14 cellular contexts compared by ENCODE assay signal in genomic region chr17:37344519-37344918, GRCh38. TPM values are rescaled to one million over a fixed set of nuclear protein-coding genes. Genes with fewer than 3 reads are reported as not detected.
DNase-seq lines count a peak whose midpoint lies in the region; ATAC-seq and TF ChIP-seq lines count a peak whose summit lies in the region.
"Had no signal": no experiment of that assay in that cellular context is flagged by ENCODE, and none has a peak within 500 bp of the region (broad histone marks: within the 10 kb centered on the region; RNA-seq: fewer than 3 reads in every experiment).

No MANE protein-coding gene starts in this region.

- peaks cover 0 to 2% of the 10 kb centered on the region in 2 donors for H3K9me3 Mint-ChIP-seq in activated T-cell treated with anti-CD3 and anti-CD28 coated beads, Interleukin-2, amount 50 U/mL, for 72 hours
- no peaks in the 10 kb centered on the region for H3K9me3 Mint-ChIP-seq in activated T-cell treated with anti-CD3 and anti-CD28 coated beads, Interleukin-2, amount 50 U/mL, for 4 hours
- no peaks in the 10 kb centered on the region for H3K9me3 Mint-ChIP-seq in activated CD4-positive, alpha-beta memory T cell treated with anti-CD3 and anti-CD28 coated beads for 36 hours
- H3K9me3 Mint-ChIP-seq in stimulated activated effector memory CD8-positive, alpha-beta T cell treated with anti-CD3 and anti-CD28 coated beads, Interleukin-12 subunit alpha, Interleukin-12 subunit beta, amount 100 ng/mL, for 72 hours = no peaks in the 10 kb centered on the region

- ATAC-seq in activated T-cell treated with anti-CD3 and anti-CD28 coated beads, Interleukin-2, amount 50 U/mL, for 72 hours (replicated peaks in 1 of 2) = peak; percentile 84 to 95
- ATAC-seq in activated T-cell treated with anti-CD3 and anti-CD28 coated beads, Interleukin-2, amount 50 U/mL, for 4 hours = no peak
- ATAC-seq in stimulated activated effector memory CD8-positive, alpha-beta T cell treated with anti-CD3 and anti-CD28 coated beads, Interleukin-12 subunit alpha, Interleukin-12 subunit beta, amount 100 ng/mL, for 72 hours = peak; percentile 93
- ATAC-seq: A549 had no signal

- no peaks in the 10 kb centered on the region for H3K4me1 ChIP-seq in Karpas-422 (ENCODE audit: low read length)
- no peaks in the 10 kb centered on the region for H3K4me1 ChIP-seq in OCI-LY7 (ENCODE audit: insufficient read depth, low read length, poor library complexity, severe bottlenecking)
- H3K4me1 ChIP-seq: BE2C, HAP-1 had no signal

- no peak overlapping the region for H3K4me2 ChIP-seq in Karpas-422 (ENCODE audit: low read depth, low read length, poor library complexity, severe bottlenecking)
- no peak overlapping the region for H3K4me2 ChIP-seq in OCI-LY7 (ENCODE audit: low read length)
- H3K4me2 ChIP-seq: A549 had no signal

- H3K4me3 ChIP-seq in Karpas-422 (ENCODE audit: low read length) = no peak overlapping the region
- no peak overlapping the region for H3K4me3 ChIP-seq in OCI-LY7 (ENCODE audit: low read depth, low read length, poor library complexity, severe bottlenecking)
- H3K4me3 ChIP-seq: A549, HAP-1 had no signal

- peaks cover 29% of the 10 kb centered on the region for H3K4me1 Mint-ChIP-seq in activated T-cell treated with anti-CD3 and anti-CD28 coated beads, Interleukin-2, amount 50 U/mL, for 72 hours (ENCODE audit: low read depth)
- no peaks in the 10 kb centered on the region for H3K4me1 Mint-ChIP-seq in activated T-cell treated with anti-CD3 and anti-CD28 coated beads, Interleukin-2, amount 50 U/mL, for 4 hours (ENCODE audit: low read depth)
- H3K4me1 Mint-ChIP-seq in activated CD4-positive, alpha-beta memory T cell treated with anti-CD3 and anti-CD28 coated beads for 36 hours (ENCODE audit: low read depth) = peaks cover 18% of the 10 kb centered on the region
- peaks cover 28% of the 10 kb centered on the region for H3K4me1 Mint-ChIP-seq in stimulated activated effector memory CD8-positive, alpha-beta T cell treated with anti-CD3 and anti-CD28 coated beads, Interleukin-12 subunit alpha, Interleukin-12 subunit beta, amount 100 ng/mL, for 72 hours

- DNase-seq in activated T-cell treated with anti-CD3 and anti-CD28 coated beads, Interleukin-2, amount 50 U/mL, for 72 hours = peak in 1 of 2 donors; percentile 6
- DNase-seq in activated T-cell treated with anti-CD3 and anti-CD28 coated beads, Interleukin-2, amount 50 U/mL, for 4 hours = no peak
- no peak for DNase-seq in activated CD4-positive, alpha-beta memory T cell treated with anti-CD3 and anti-CD28 coated beads for 36 hours
- no peak for DNase-seq in stimulated activated effector memory CD8-positive, alpha-beta T cell treated with anti-CD3 and anti-CD28 coated beads, Interleukin-12 subunit alpha, Interleukin-12 subunit beta, amount 100 ng/mL, for 72 hours (ENCODE audit: low spot score in 2 of 2)
- DNase-seq in Karpas-422 (no peak), OCI-LY7 (ENCODE audit: low spot score) (no peak)
- DNase-seq: BE2C; CD4-positive, alpha-beta memory T cell; DMS79 had no signal

- peaks cover 4 to 20% of the 10 kb centered on the region in 2 donors for H3K36me3 Mint-ChIP-seq in activated T-cell treated with anti-CD3 and anti-CD28 coated beads, Interleukin-2, amount 50 U/mL, for 72 hours (ENCODE audit: insufficient read depth in 2 of 2)
- peaks cover 12% of the 10 kb centered on the region for H3K36me3 Mint-ChIP-seq in activated T-cell treated with anti-CD3 and anti-CD28 coated beads, Interleukin-2, amount 50 U/mL, for 4 hours (ENCODE audit: insufficient read depth)
- peaks cover 17% of the 10 kb centered on the region for H3K36me3 Mint-ChIP-seq in activated CD4-positive, alpha-beta memory T cell treated with anti-CD3 and anti-CD28 coated beads for 36 hours
- H3K36me3 Mint-ChIP-seq in stimulated activated effector memory CD8-positive, alpha-beta T cell treated with anti-CD3 and anti-CD28 coated beads, Interleukin-12 subunit alpha, Interleukin-12 subunit beta, amount 100 ng/mL, for 72 hours = no peaks in the 10 kb centered on the region

- H3K9me3 ChIP-seq in Karpas-422 (ENCODE audit: low read length) (no peaks in the 10 kb centered on the region), OCI-LY7 (ENCODE audit: low read length) (peaks cover 4% of the 10 kb centered on the region; the same call in 1 of the 2 replicates)
- H3K9me3 ChIP-seq: BE2C, HAP-1 had no signal

- no TSS peak for BruUV-seq in OCI-LY7 (replicated peaks; lab: Mats Ljungman, UMichigan)

- no peak overlapping the region for H3K9ac ChIP-seq in Karpas-422 (ENCODE audit: low read length)

- no peak for TF ChIP-seq CTCF in OCI-LY7 (conservative IDR thresholded peaks at IDR 0.05; ENCODE audit: low read length)

- CTCF ChIA-PET in activated CD4-positive, alpha-beta memory T cell treated with anti-CD3 and anti-CD28 coated beads for 36 hours (lab: Charles Lee) = interaction anchor here (1.0 to 1.5 kb wide), 3 partner anchors 12 to 54 kb away, joined by 3 to 6 read pairs (median 3); no protein-coding TSS in a partner anchor
- CTCF ChIA-PET in OCI-LY7 (lab: Charles Lee; ENCODE audit: unreplicated experiment) = no interaction called here

- peaks cover 22% of the 10 kb centered on the region for H3K36me3 ChIP-seq in Karpas-422 (ENCODE audit: insufficient read depth, low read length)
- H3K36me3 ChIP-seq in OCI-LY7 (ENCODE audit: insufficient read depth, low read length) = peaks cover 59% of the 10 kb centered on the region

- H3K27ac ChIP-seq in Karpas-422 (ENCODE audit: low read length) = no peak overlapping the region
- H3K27ac ChIP-seq in OCI-LY7 (ENCODE audit: low read depth, low read length, poor library complexity, severe bottlenecking) = no peak overlapping the region
- H3K27ac ChIP-seq: A549, C4-2B had no signal

- POLR2A ChIA-PET in activated CD4-positive, alpha-beta memory T cell treated with anti-CD3 and anti-CD28 coated beads for 36 hours (lab: Charles Lee) = interaction anchor here (1.4 kb wide), 1 partner anchor 14 kb away, joined by 4 read pairs; no protein-coding TSS in a partner anchor
- POLR2A ChIA-PET in OCI-LY7 (lab: Charles Lee) = no interaction called here

- H3K79me2 ChIP-seq in Karpas-422 (ENCODE audit: low read length) (peaks cover 90% of the 10 kb centered on the region), OCI-LY7 (ENCODE audit: insufficient read depth, low read depth, low read length) (peaks cover 36% of the 10 kb centered on the region)

- H3K9me2 ChIP-seq in Karpas-422 (replicated peaks; ENCODE audit: insufficient read depth, low read length) = no peaks in the 10 kb centered on the region
- no peaks in the 10 kb centered on the region for H3K9me2 ChIP-seq in OCI-LY7 (ENCODE audit: insufficient read depth, low read length)

- intact Hi-C loops in activated CD4-positive, alpha-beta memory T cell treated with anti-CD3 and anti-CD28 coated beads for 36 hours (cut with micrococcal nuclease) = no loop called here
- intact Hi-C loops in OCI-LY7 (cut with micrococcal nuclease; ENCODE audit: unreplicated experiment) = no loop called here

- H3K27me3 ChIP-seq in Karpas-422 (ENCODE audit: low read length) = no peaks in the 10 kb centered on the region
- H3K27me3 ChIP-seq: BE2C had no signal

- peaks cover 8% of the 10 kb centered on the region; the same call in 1 of the 2 replicates for H4K20me1 ChIP-seq in Karpas-422 (ENCODE audit: insufficient read depth, low read depth, low read length)
- 0 out of 2 replicates have a peak, but pooled peaks cover 3% of the 10 kb centered on the region for H4K20me1 ChIP-seq in OCI-LY7 (ENCODE audit: insufficient read depth, low read length)

- no peaks in the 10 kb centered on the region for H3K27me3 Mint-ChIP-seq in activated T-cell treated with anti-CD3 and anti-CD28 coated beads, Interleukin-2, amount 50 U/mL, for 72 hours (ENCODE audit: low read depth)
- no peaks in the 10 kb centered on the region for H3K27me3 Mint-ChIP-seq in activated T-cell treated with anti-CD3 and anti-CD28 coated beads, Interleukin-2, amount 50 U/mL, for 4 hours (ENCODE audit: low read depth)
- no peaks in the 10 kb centered on the region for H3K27me3 Mint-ChIP-seq in activated CD4-positive, alpha-beta memory T cell treated with anti-CD3 and anti-CD28 coated beads for 36 hours
- H3K27me3 Mint-ChIP-seq: CD4-positive, alpha-beta memory T cell had no signal

- H3K4me3 Mint-ChIP-seq in activated T-cell treated with anti-CD3 and anti-CD28 coated beads, Interleukin-2, amount 50 U/mL, for 72 hours = peak overlapping the region; percentile 47 to 60
- no peak overlapping the region for H3K4me3 Mint-ChIP-seq in activated T-cell treated with anti-CD3 and anti-CD28 coated beads, Interleukin-2, amount 50 U/mL, for 4 hours
- no peak overlapping the region for H3K4me3 Mint-ChIP-seq in activated CD4-positive, alpha-beta memory T cell treated with anti-CD3 and anti-CD28 coated beads for 36 hours
- peak overlapping the region; percentile 25 for H3K4me3 Mint-ChIP-seq in stimulated activated effector memory CD8-positive, alpha-beta T cell treated with anti-CD3 and anti-CD28 coated beads, Interleukin-12 subunit alpha, Interleukin-12 subunit beta, amount 100 ng/mL, for 72 hours
- H3K4me3 Mint-ChIP-seq: CD4-positive, alpha-beta memory T cell had no signal

- H3K27ac Mint-ChIP-seq in activated T-cell treated with anti-CD3 and anti-CD28 coated beads, Interleukin-2, amount 50 U/mL, for 72 hours = peak overlapping the region; percentile 10
- peak overlapping the region; percentile 74 for H3K27ac Mint-ChIP-seq in activated CD4-positive, alpha-beta memory T cell treated with anti-CD3 and anti-CD28 coated beads for 36 hours
- H3K27ac Mint-ChIP-seq in stimulated activated effector memory CD8-positive, alpha-beta T cell treated with anti-CD3 and anti-CD28 coated beads, Interleukin-12 subunit alpha, Interleukin-12 subunit beta, amount 100 ng/mL, for 72 hours = peak overlapping the region; percentile 49

- no peak overlapping the region for H2AFZ ChIP-seq in Karpas-422 (ENCODE audit: low read length)
- no peak overlapping the region for H2AFZ ChIP-seq in OCI-LY7 (ENCODE audit: low read length)

RNA-seq across cellular contexts. Expression of gene C17orf78, which starts 31.3 kb away (rescaled TPM):
- not detected for total RNA-seq in activated T-cell treated with anti-CD3 and anti-CD28 coated beads, Interleukin-2, amount 50 U/mL, for 72 hours
- total RNA-seq in activated T-cell treated with anti-CD3 and anti-CD28 coated beads, Interleukin-2, amount 50 U/mL, for 4 hours = not detected
- total RNA-seq in activated CD4-positive, alpha-beta memory T cell treated with anti-CD3 and anti-CD28 coated beads for 36 hours = not detected
- total RNA-seq in Karpas-422 (2014; rRNA removed; shearing (Covaris generic); ENCODE audit: low replicate concordance) = not detected in 2 replicates
- not detected in 2 replicates for total RNA-seq in OCI-LY7 (2014; rRNA removed; shearing (Covaris generic))
- not detected in 2 replicates for total RNA-seq in OCI-LY7 (2022)
- total RNA-seq: CD4-positive, alpha-beta memory T cell; H1; HT1080 had no signal

Comparison
In these comparisons a context has a peak if more than half of its experiments do, and no peak if none do; other contexts are left out.
1. ATAC-seq: peak in activated T-cell treated with anti-CD3 and anti-CD28 coated beads, Interleukin-2, amount 50 U/mL, for 72 hours (2 of 2) and stimulated activated effector memory CD8-positive, alpha-beta T cell treated with anti-CD3 and anti-CD28 coated beads, Interleukin-12 subunit alpha, Interleukin-12 subunit beta, amount 100 ng/mL, for 72 hours (single experiment); none in activated T-cell treated with anti-CD3 and anti-CD28 coated beads, Interleukin-2, amount 50 U/mL, for 4 hours (0 of 2).
2. H3K4me3 Mint-ChIP-seq: peak in activated T-cell treated with anti-CD3 and anti-CD28 coated beads, Interleukin-2, amount 50 U/mL, for 72 hours (2 of 2) and stimulated activated effector memory CD8-positive, alpha-beta T cell treated with anti-CD3 and anti-CD28 coated beads, Interleukin-12 subunit alpha, Interleukin-12 subunit beta, amount 100 ng/mL, for 72 hours (single experiment); none in activated T-cell treated with anti-CD3 and anti-CD28 coated beads, Interleukin-2, amount 50 U/mL, for 4 hours (single experiment) and activated CD4-positive, alpha-beta memory T cell treated with anti-CD3 and anti-CD28 coated beads for 36 hours (single experiment).
3. H3K27ac Mint-ChIP-seq: peak in every context shown above with its lines; median percentile 74 in activated CD4-positive, alpha-beta memory T cell treated with anti-CD3 and anti-CD28 coated beads for 36 hours; 49 in stimulated activated effector memory CD8-positive, alpha-beta T cell treated with anti-CD3 and anti-CD28 coated beads, Interleukin-12 subunit alpha, Interleukin-12 subunit beta, amount 100 ng/mL, for 72 hours; 10 in activated T-cell treated with anti-CD3 and anti-CD28 coated beads, Interleukin-2, amount 50 U/mL, for 72 hours.